16 cellular contexts compared by ENCODE assay signal in genomic region chr1:214473392-214473791, GRCh38.
DNase-seq lines count a peak whose midpoint lies in the region; ATAC-seq, FAIRE-seq and TF ChIP-seq lines count a peak whose summit lies in the region.
"Had no signal": no experiment of that assay in that cellular context is flagged by ENCODE, and none has a peak within 500 bp of the region (broad histone marks: within the 10 kb centered on the region; RNA-seq: fewer than 3 reads in every experiment).

No MANE protein-coding gene starts in this region.

- TF ChIP-seq POLR2A in H1 (IDR thresholded peaks at IDR 0.05; ENCODE audit: control extremely low read depth in 1 of 2, low read depth in 2 of 2, low read length in 2 of 2) = no peak

- no peak overlapping the region for H2AK5ac ChIP-seq in H1 (ENCODE audit: low read depth, low read length)

- TF ChIP-seq EP300 in H1 (IDR thresholded peaks at IDR 0.05; ENCODE audit: borderline replicate concordance in 1 of 2, low read depth in 2 of 2, low read length in 2 of 2) = no peak

- H4K91ac ChIP-seq in H1 (replicated peaks; ENCODE audit: insufficient read length, low read length) = no peak overlapping the region

- H4K20me1 ChIP-seq in H1 (replicated peaks in 1 of 2; ENCODE audit: control insufficient read depth in 1 of 2, insufficient read depth in 2 of 2, low read length in 2 of 2) = no peaks in the 10 kb centered on the region

- no peaks in the 10 kb centered on the region for H3K27me3 ChIP-seq in H1 (replicated peaks in 1 of 4; ENCODE audit: control insufficient read depth in 3 of 4, extremely low read depth in 1 of 4, insufficient read depth in 3 of 4, low read length in 3 of 4)
- H3K27me3 ChIP-seq: gastrocnemius medialis, upper lobe of right lung had no signal

- H2BK120ac ChIP-seq in H1 (replicated peaks; ENCODE audit: low read depth, low read length) = no peak overlapping the region

- H3K4me1 ChIP-seq in H1 (replicated peaks in 1 of 4; ENCODE audit: control insufficient read depth in 3 of 4, insufficient read depth in 4 of 4, low read length in 3 of 4) (peaks cover 0 to 26% (median 10%) of the 10 kb centered on the region in 4 experiments; a peak in 5 of 7 replicates), mesodermal cell (ENCODE audit: control insufficient read depth, insufficient read depth, low read length, poor library complexity, severe bottlenecking) (peaks cover 50% of the 10 kb centered on the region)

- no peak overlapping the region for H2BK5ac ChIP-seq in H1 (ENCODE audit: low read depth, low read length)

- H2BK20ac ChIP-seq in H1 (ENCODE audit: low read length) = no peak overlapping the region

- CTCF ChIA-PET in H1 (lab: Charles Lee; ENCODE audit: partially characterized antibody) = interaction anchor here (0.6 to 2.1 kb wide), 10 partner anchors 8 to 144 kb away, joined by 3 to 10 read pairs (median 3); no protein-coding TSS in a partner anchor

- H3K79me2 ChIP-seq in H1 (ENCODE audit: control insufficient read depth in 1 of 2, insufficient read depth in 2 of 2, low read length in 2 of 2) = peaks cover 4 to 90% of the 10 kb centered on the region in 2 experiments; a peak in 3 of 4 replicates

- no peak overlapping the region for H3K23ac ChIP-seq in H1 (ENCODE audit: insufficient read length)

- H3K18ac ChIP-seq in H1 (ENCODE audit: extremely low read depth, low read length) = no peak overlapping the region

- WGBS in H1 (ENCODE audit: extremely low coverage in 1 of 2, insufficient coverage in 1 of 2, insufficient read length in 1 of 2, insufficient replicate concordance in 2 of 2, low coverage in 1 of 2, low lambda C conversion rate in 2 of 2, missing lambda C conversion rate in 1 of 2), 2 experiments = 91% methylated on average over 1 of the region's 1 CpG; no CpG with 5 or more reads in 1 of the 2 experiments
- no CpG with 5 or more reads among the region's 1 CpG for WGBS in mesodermal cell (ENCODE audit: insufficient coverage in 2 of 2), 2 experiments

- H3K79me1 ChIP-seq in H1 (ENCODE audit: low read depth, low read length) = no peaks in the 10 kb centered on the region; the same call in 1 of the 2 replicates

- H3K4me2 ChIP-seq in H1 (ENCODE audit: insufficient read depth in 1 of 2, low read depth in 2 of 2, low read length in 2 of 2) = no peak overlapping the region

- H3K9me3 ChIP-seq in H1 (ENCODE audit: insufficient read depth in 2 of 2, low read depth in 1 of 2, low read length in 1 of 2) (no peaks in the 10 kb centered on the region), mesodermal cell (ENCODE audit: control insufficient read depth, low read length) (no peaks in the 10 kb centered on the region)
- H3K9me3 ChIP-seq: gastrocnemius medialis, upper lobe of right lung had no signal

- TF ChIP-seq CTCF in D721Med (IDR thresholded peaks at IDR 0.05; ENCODE audit: insufficient read depth, missing control alignments) = no peak
- no peak for TF ChIP-seq CTCF in H1 (IDR thresholded peaks at IDR 0.05; ENCODE audit: control extremely low read depth in 1 of 3, insufficient read depth in 1 of 3, low read depth in 1 of 3, low read length in 3 of 3)

- no peak overlapping the region for H2BK12ac ChIP-seq in H1 (ENCODE audit: low read depth, low read length)

- no peak overlapping the region for H3K14ac ChIP-seq in H1 (ENCODE audit: insufficient read length)

- H2AFZ ChIP-seq in H1 (ENCODE audit: low read length) = no peak overlapping the region

- H3K56ac ChIP-seq in H1 (replicated peaks; ENCODE audit: insufficient read length, low read depth, low read length) = no peak overlapping the region

- FAIRE-seq in D721Med (lab: Jason Lieb, UNC) (peak; percentile 66), H1 (lab: Jason Lieb, UNC) (no peak)

- no peak overlapping the region for H3K9ac ChIP-seq in H1 (replicated peaks in 1 of 4; ENCODE audit: extremely low read depth in 1 of 4, low read depth in 3 of 4, low read length in 3 of 4)

- H3K27ac ChIP-seq in H1 (ENCODE audit: low read depth, low read length) = no peak overlapping the region
- peak overlapping the region; percentile 86 for H3K27ac ChIP-seq in mesodermal cell (ENCODE audit: low read depth, low read length, severe bottlenecking)
- H3K27ac ChIP-seq: upper lobe of right lung had no signal

- H3K23me2 ChIP-seq in H1 (ENCODE audit: low read depth, low read length) = no peaks in the 10 kb centered on the region

- POLR2A ChIA-PET in H1 (lab: Charles Lee; ENCODE audit: partially characterized antibody) = interaction anchor here (0.7 to 4.2 kb wide), 4 partner anchors 9 to 78 kb away, joined by 3 to 25 read pairs (median 4); partner anchors contain the start of gene PTPN14

- no peak overlapping the region for H4K8ac ChIP-seq in H1 (ENCODE audit: extremely low read depth, insufficient read depth, low read length)

- no peak overlapping the region for H2BK15ac ChIP-seq in H1 (ENCODE audit: low read length)

- H3K4ac ChIP-seq in H1 (replicated peaks; ENCODE audit: insufficient read length, low read depth, low read length) = no peak overlapping the region

- no peak overlapping the region for H4K5ac ChIP-seq in H1 (ENCODE audit: insufficient read length, low read depth, low read length)

- H3K4me3 ChIP-seq in H1 (ENCODE audit: extremely low read depth in 1 of 4, insufficient read depth in 2 of 4, low read depth in 3 of 4, low read length in 4 of 4) = no peak overlapping the region
- H3K4me3 ChIP-seq in mesodermal cell (ENCODE audit: extremely low read depth, insufficient read depth, low read length, poor library complexity, severe bottlenecking) = no peak overlapping the region
- H3K4me3 ChIP-seq: gastrocnemius medialis, upper lobe of right lung had no signal

- H3K36me3 ChIP-seq in H1 (ENCODE audit: control insufficient read depth in 2 of 4, insufficient read depth in 4 of 4, low read length in 3 of 4) = no peaks in the 10 kb centered on the region
- H3K36me3 ChIP-seq in mesodermal cell (ENCODE audit: control insufficient read depth, insufficient read depth, low read length) = peaks cover 4% of the 10 kb centered on the region
- H3K36me3 ChIP-seq: gastrocnemius medialis, upper lobe of right lung had no signal

- ATAC-seq in GM21423 (IDR thresholded peaks at IDR 0.05; ENCODE audit: unreplicated experiment) (no peak), GM21367 (IDR thresholded peaks at IDR 0.05; ENCODE audit: unreplicated experiment) (no peak), GM21528 (IDR thresholded peaks at IDR 0.05; ENCODE audit: low FRiP score, unreplicated experiment) (no peak)
- ATAC-seq: activated CD8-positive, alpha-beta T cell treated with anti-CD3 and anti-CD28 coated beads for 36 hours; gastrocnemius medialis; stimulated activated memory B cell treated with anti-CD40 and anti-IgM and Interleukin-4, amounts not matched to agents 10 μg/mL and 1 μg/mL and 100 μg/mL, for 72 hours; upper lobe of right lung had no signal

- TF ChIP-seq RAD21 in H1 (IDR thresholded peaks at IDR 0.05 in 1 of 2, conservative IDR thresholded peaks at IDR 0.05 in 1 of 2; ENCODE audit: low read depth in 2 of 2, low read length in 2 of 2) = no peak

- DNase-seq in D721Med (ENCODE audit: insufficient read length, low spot score) (no peak), NCI-H226 (peak; percentile 46), H1 (ENCODE audit: low read depth in 1 of 2, low spot score in 2 of 2) (no peak)
- DNase-seq in stimulated activated CD4-positive, alpha-beta T cell treated with anti-CD3 and anti-CD28 coated beads, Interleukin-15, amount 100 ng/mL, for 24 hours = no peak
- DNase-seq: activated CD8-positive, alpha-beta T cell treated with anti-CD3 and anti-CD28 coated beads for 36 hours; C1 segment of cervical spinal cord; gastrocnemius medialis; H7; Karpas-422; NCI-H1436 treated with DMSO at 0.1 percent for 48 hours; upper lobe of right lung had no signal

TF ChIP-seq in H1, 55 proteins besides CTCF, POLR2A, EP300 and RAD21:
- TF ChIP-seq GABPA (IDR thresholded peaks at IDR 0.05; ENCODE audit: borderline replicate concordance, insufficient read depth, low read length) (no peak), CEBPB (IDR thresholded peaks at IDR 0.05; ENCODE audit: low read depth, low read length) (peak; percentile 50; the same call in 1 of the 2 replicates)
